ENCODE assay signal across 21 cellular contexts in genomic region chr1:63548303-63548702, GRCh38.
"Had no signal": no experiment of that assay in that cellular context is flagged by ENCODE, and none has a peak within 500 bp of the region (broad histone marks: within the 10 kb centered on the region; RNA-seq: fewer than 3 reads in every experiment).

No MANE protein-coding gene starts in this region.

- DNase-seq: activated CD4-positive, alpha-beta T cell treated with anti-CD3 and anti-CD28 coated beads for 4 hours; activated CD4-positive, alpha-beta T cell treated with anti-CD3 and anti-CD28 coated beads, Interleukin-2, amount 50 U/mL, for 4 hours; activated gamma-delta T cell; activated naive CD4-positive, alpha-beta T cell treated with anti-CD3 and anti-CD28 coated beads, Interleukin-2, amount 10 ng/mL, durations not matched to agents 7 days and 5 days; activated naive CD8-positive, alpha-beta T cell treated with anti-CD3 and anti-CD28 coated beads, Interleukin-2, amount 10 ng/mL, durations not matched to agents 7 days and 5 days; amniotic stem cell; brain microvascular endothelial cell; central memory CD4-positive, alpha-beta T cell; hypothalamus; immature natural killer cell; naive thymus-derived CD8-positive, alpha-beta T cell; nucleus accumbens; right cardiac atrium; stimulated activated CD4-positive, alpha-beta T cell treated with anti-CD3 and anti-CD28 coated beads, Interleukin-2, amount 100 ng/mL, for 48 hours; stimulated activated naive CD8-positive, alpha-beta T cell treated with anti-CD3 and anti-CD28 coated beads, Interleukin-15, Interleukin-2, amounts not matched to agents 100 U/mL and 50 U/mL, for 24 hours; trophoblast cell; uterus had no signal

- H3K27me3 ChIP-seq: brain microvascular endothelial cell, esophagus muscularis mucosa, uterus had no signal

- H3K4me1 ChIP-seq: esophagus muscularis mucosa, parathyroid adenoma, uterus had no signal

- H3K9me3 ChIP-seq: esophagus muscularis mucosa, thoracic aorta, uterus had no signal

- ATAC-seq: naive thymus-derived CD8-positive, alpha-beta T cell; right cardiac atrium; stimulated activated naive CD8-positive, alpha-beta T cell treated with anti-CD3 and anti-CD28 coated beads, Interleukin-15, Interleukin-2, amounts not matched to agents 100 U/mL and 50 U/mL, for 24 hours had no signal

- H3K4me3 ChIP-seq: esophagus muscularis mucosa, thoracic aorta, uterus had no signal

- H3K79me2 ChIP-seq: parathyroid adenoma had no signal

- H3K36me3 ChIP-seq: brain microvascular endothelial cell, thoracic aorta, uterus had no signal

- H2AFZ ChIP-seq: parathyroid adenoma had no signal

- H3K27ac ChIP-seq: brain microvascular endothelial cell, esophagus muscularis mucosa, parathyroid adenoma, uterus, VCaP had no signal
